1 cellular context compared by ENCODE assay signal in genomic region chr1:54950361-54951163, GRCh38.
TF ChIP-seq lines count a peak whose summit lies in the region.

No MANE protein-coding gene starts in this region.

TF ChIP-seq in HepG2, 621 proteins besides CTCF, POLR2A, EP300 and RAD21 (continues in another document):
- TF ChIP-seq ZNF576 (CRISPR knock-in tag; IDR thresholded peaks at IDR 0.05): no peak
- no peak for TF ChIP-seq MXI1 (IDR thresholded peaks at IDR 0.05; ENCODE audit: borderline replicate concordance, low read depth, low read length)
- no peak for TF ChIP-seq ZNF232 (CRISPR knock-in tag; IDR thresholded peaks at IDR 0.05; ENCODE audit: borderline replicate concordance)
- no peak for TF ChIP-seq SRSF9 (IDR thresholded peaks at IDR 0.05; ENCODE audit: borderline replicate concordance, insufficient read depth, low read depth, low read length, poor library complexity, severe bottlenecking)
- TF ChIP-seq ZNF253 (CRISPR knock-in tag; IDR thresholded peaks at IDR 0.05; ENCODE audit: borderline replicate concordance): 0 out of 2 replicates have a peak, but pooled peaks have one; percentile 37
- no peak; the same call in 1 of the 2 replicates for TF ChIP-seq ZNF782 (CRISPR knock-in tag; IDR thresholded peaks at IDR 0.05; ENCODE audit: borderline replicate concordance)
- TF ChIP-seq ZNF292 (CRISPR knock-in tag; IDR thresholded peaks at IDR 0.05; ENCODE audit: borderline replicate concordance, low read depth): no peak
- peak; percentile 38 for TF ChIP-seq MAFF (IDR thresholded peaks at IDR 0.05; ENCODE audit: low read depth, low read length)
- peak; percentile 14; the same call in 1 of the 2 replicates for TF ChIP-seq ZNF777 (CRISPR knock-in tag; IDR thresholded peaks at IDR 0.05)
- TF ChIP-seq ZNF670 (CRISPR knock-in tag; IDR thresholded peaks at IDR 0.05; ENCODE audit: borderline replicate concordance): no peak
- TF ChIP-seq SMC3 (IDR thresholded peaks at IDR 0.05; ENCODE audit: low read length): peak; percentile 83
- peak; percentile 65 for TF ChIP-seq XRCC5 (optimal IDR thresholded peaks at IDR 0.05; ENCODE audit: low read length)
- no peak for TF ChIP-seq NR2C2 (CRISPR knock-in tag; IDR thresholded peaks at IDR 0.05; ENCODE audit: borderline replicate concordance)
- TF ChIP-seq ZBTB10 (CRISPR knock-in tag; IDR thresholded peaks at IDR 0.05; ENCODE audit: borderline replicate concordance): no peak
- TF ChIP-seq POGK (CRISPR knock-in tag; conservative IDR thresholded peaks at IDR 0.05): peak; percentile 63
- TF ChIP-seq ZFP91 (CRISPR knock-in tag; IDR thresholded peaks at IDR 0.05; ENCODE audit: borderline replicate concordance): peak; percentile 78; the same call in 1 of the 2 replicates
- TF ChIP-seq UBTF (CRISPR knock-in tag; IDR thresholded peaks at IDR 0.05): 0 out of 2 replicates have a peak, but pooled peaks have one; percentile 38
- no peak for TF ChIP-seq CSRNP1 (CRISPR knock-in tag; IDR thresholded peaks at IDR 0.05)
- peak; percentile 24; the same call in 1 of the 2 replicates for TF ChIP-seq FOXK1 (CRISPR knock-in tag; IDR thresholded peaks at IDR 0.05; ENCODE audit: borderline replicate concordance, low read depth)
- TF ChIP-seq CREB3 (CRISPR knock-in tag; IDR thresholded peaks at IDR 0.05): no peak
- TF ChIP-seq FOXA3 (CRISPR knock-in tag; IDR thresholded peaks at IDR 0.05): peak; percentile 51
- TF ChIP-seq TAF1 (CRISPR knock-in tag; IDR thresholded peaks at IDR 0.05): 0 out of 2 replicates have a peak, but pooled peaks have one; percentile 35
- peak; percentile 59 for TF ChIP-seq ARID5B (CRISPR knock-in tag; IDR thresholded peaks at IDR 0.05)
- peak; percentile 81 for TF ChIP-seq ZNF687 (CRISPR knock-in tag; IDR thresholded peaks at IDR 0.05)
- 0 out of 2 replicates have a peak, but pooled peaks have one; percentile 45 for TF ChIP-seq ZSCAN20 (CRISPR knock-in tag; IDR thresholded peaks at IDR 0.05; ENCODE audit: borderline replicate concordance)
- TF ChIP-seq ZBTB4 (CRISPR knock-in tag; IDR thresholded peaks at IDR 0.05; ENCODE audit: borderline replicate concordance): no peak
